ENCODE assay signal across 7 cellular contexts in genomic region chr11:64846998-64847666, GRCh38. TPM values are rescaled to one million over a fixed set of nuclear protein-coding genes. Genes with fewer than 3 reads are reported as not detected.
A peak's percentile ranks its signal among the peaks of the same experiment; 100 is the strongest.
DNase-seq lines count a peak whose midpoint lies in the region; ATAC-seq and FAIRE-seq lines count a peak whose summit lies in the region.

No MANE protein-coding gene starts in this region.

- H3K27ac ChIP-seq in aorta (ENCODE audit: low read depth in 1 of 2, low read length in 2 of 2) = no peak overlapping the region

- peak overlapping the region; percentile 9 for H3K27ac Mint-ChIP-seq in T-helper 17 cell

- H3K36me3 ChIP-seq in adipocyte (ENCODE audit: control insufficient read depth, insufficient read depth, low read length, severe bottlenecking) = no peaks in the 10 kb centered on the region
- H3K36me3 ChIP-seq in aorta (ENCODE audit: control insufficient read depth in 1 of 2, insufficient read depth in 2 of 2, low read length in 1 of 2) = no peaks in the 10 kb centered on the region

- H3K4me3 Mint-ChIP-seq in T-helper 17 cell = no peak overlapping the region

- peak; percentile 87 for FAIRE-seq in GM18507 (lab: Jason Lieb, UNC)

- WGBS in aorta, 2 donors = 16 to 19% methylated on average over 13 of the region's 13 CpGs

- H3K27me3 ChIP-seq in adipocyte (replicated peaks; ENCODE audit: control insufficient read depth, insufficient read depth, low read length) = no peaks in the 10 kb centered on the region
- no peaks in the 10 kb centered on the region for H3K27me3 ChIP-seq in aorta (ENCODE audit: control insufficient read depth in 1 of 2, insufficient read depth in 2 of 2, low read length in 1 of 2)

- DNase-seq in GM18507 (ENCODE audit: extremely low spot score, insufficient read length, low read depth) (peak; percentile 78), NCI-H187 treated with DMSO at 0.1 percent for 48 hours (lab: John Stamatoyannopoulos, UW) (peak; percentile 61), T-helper 17 cell (peak; percentile 85 to 93 (median 93)), adipocyte (ENCODE audit: low read depth) (peak; percentile 98), left cardiac atrium (peak; percentile 93), pulmonary artery endothelial cell (ENCODE audit: low read depth, low spot score) (peak; percentile 54), aorta (peak; percentile 95 to 99)

- no peak overlapping the region for H3K4me3 ChIP-seq in adipocyte (ENCODE audit: low read length)
- no peak overlapping the region for H3K4me3 ChIP-seq in aorta (ENCODE audit: low read length in 2 of 2)

- H3K9me3 ChIP-seq in T-helper 17 cell (ENCODE audit: control insufficient read depth, low read length, poor library complexity, severe bottlenecking) (no peaks in the 10 kb centered on the region), adipocyte (ENCODE audit: control insufficient read depth, low read length) (no peaks in the 10 kb centered on the region), aorta (ENCODE audit: control insufficient read depth, low read length) (no peaks in the 10 kb centered on the region)

- H3K4me1 Mint-ChIP-seq in T-helper 17 cell = peaks cover 36% of the 10 kb centered on the region

- peak overlapping the region; percentile 17 for H3K9ac ChIP-seq in adipocyte (ENCODE audit: low read length)

- no peaks in the 10 kb centered on the region for H3K36me3 Mint-ChIP-seq in T-helper 17 cell (ENCODE audit: low read depth)

- intact Hi-C loops in left cardiac atrium (cut with DNase I) = loop anchor here (1.0 to 10.0 kb wide), 3 partner anchors 47 to 62 kb away; no protein-coding TSS in a partner anchor
- intact Hi-C loops in aorta (cut with DNase I) = loop anchor here (1.0 to 10.0 kb wide), 3 partner anchors 47 to 148 kb away; partner anchors contain the start of gene BATF2 (in 2 of the 2)

- H3K27me3 Mint-ChIP-seq in T-helper 17 cell = no peaks in the 10 kb centered on the region

- H3K4me1 ChIP-seq in adipocyte (ENCODE audit: control insufficient read depth, insufficient read depth, low read length) (peaks cover 11% of the 10 kb centered on the region), aorta (ENCODE audit: control insufficient read depth in 1 of 2, insufficient read depth in 2 of 2, low read length in 2 of 2) (no peaks in the 10 kb centered on the region)

- ATAC-seq in T-helper 17 cell (peak; percentile 63), left cardiac atrium (peak; percentile 83 to 88), aorta (ENCODE audit: low FRiP score) (peak; percentile 92)

RNA-seq across cellular contexts. Expression of gene CDC42BPG, which starts 2.7 kb away (rescaled TPM):
- total RNA-seq in T-helper 17 cell = 1 to 10 TPM; 4.0 to 7.7 TPM
- under 1 TPM; 0.55 to 0.65 TPM for total RNA-seq in left cardiac atrium
- 0.20 and 0.25 TPM in 2 replicates for total RNA-seq in pulmonary artery endothelial cell
- total RNA-seq in aorta = 1 to 10 TPM in 1 of 2 donors, under 1 TPM in 1; 0.29 to 1.2 TPM
- polyA plus RNA-seq in aorta = 1 to 10 TPM in 1 of 2 donors, under 1 TPM in 1; 0.56 to 6.0 TPM

RNA-seq across cellular contexts. Expression of gene EHD1, which starts 31.3 kb away (rescaled TPM):
- total RNA-seq in T-helper 17 cell = 100 to 1,000 TPM; 184 to 212 TPM
- total RNA-seq in left cardiac atrium = 10 to 100 TPM; 36.6 to 43.1 TPM
- total RNA-seq in pulmonary artery endothelial cell = 110 and 122 TPM in 2 replicates
- 100 to 1,000 TPM in 1 of 2 donors, 10 to 100 TPM in 1; 61.8 to 122 TPM for total RNA-seq in aorta
- 10 to 100 TPM; 14.4 to 28.8 TPM for polyA plus RNA-seq in aorta

RNA-seq across cellular contexts. Expression of gene MEN1, which starts 36.8 kb away (rescaled TPM):
- total RNA-seq in T-helper 17 cell (10 to 100 TPM; 25.8 to 27.0 TPM), left cardiac atrium (10 to 100 TPM in 1 of 2 donors, 1 to 10 TPM in 1; 9.0 to 12.3 TPM), pulmonary artery endothelial cell (17.0 and 26.2 TPM in 2 replicates), aorta (10 to 100 TPM; 14.5 to 18.0 TPM)
- 10 to 100 TPM in 1 of 2 donors, 1 to 10 TPM in 1; 9.1 to 18.8 TPM for polyA plus RNA-seq in aorta

RNA-seq across cellular contexts. Expression of gene MAP4K2, which starts 44.1 kb away (rescaled TPM):
- total RNA-seq in T-helper 17 cell = 10 to 100 TPM; 97.8 to 99.2 TPM
- 10 to 100 TPM in 1 of 2 donors, 1 to 10 TPM in 1; 10.0 to 10.4 TPM for total RNA-seq in left cardiac atrium
- total RNA-seq in pulmonary artery endothelial cell = 34.3 and 34.8 TPM in 2 replicates
- 10 to 100 TPM; 10.7 to 11.5 TPM for total RNA-seq in aorta
- polyA plus RNA-seq in aorta = 10 to 100 TPM in 1 of 2 donors, 1 to 10 TPM in 1; 5.4 to 29.6 TPM
